ENCODE assay signal across 9 cellular contexts in genomic region chr11:108220721-108221346, GRCh38. TPM values are rescaled to one million over a fixed set of nuclear protein-coding genes. Genes with fewer than 3 reads are reported as not detected.
DNase-seq lines count a peak whose midpoint lies in the region; ATAC-seq, FAIRE-seq and TF ChIP-seq lines count a peak whose summit lies in the region.
"Had no signal": no experiment of that assay in that cellular context is flagged by ENCODE, and none has a peak within 500 bp of the region (broad histone marks: within the 10 kb centered on the region; RNA-seq: fewer than 3 reads in every experiment).

No MANE protein-coding gene starts in this region.

- peak overlapping the region; percentile 99 for H3K4me3 ChIP-seq in epithelial cell of esophagus (ENCODE audit: low read length)
- H3K4me3 ChIP-seq in pancreas, result peak overlapping the region in 3 of 4 donors; percentile 49 to 75 (median 57)

- no peak for FAIRE-seq in pancreas (lab: Jason Lieb, UNC)

- peaks cover 6 to 27% (median 20%) of the 10 kb centered on the region in 3 donors for H3K4me1 ChIP-seq in pancreas

- intact Hi-C loops in pancreas (cut with DNase I), result no loop called here

- H3K36me3 ChIP-seq in pancreas, result no peaks in the 10 kb centered on the region

- H3K27me3 ChIP-seq in pancreas, result no peaks in the 10 kb centered on the region

- DNase-seq in ELR (ENCODE audit: low read depth) (peak; percentile 19), NCI-H69 (lab: John Stamatoyannopoulos, UW) (peak; percentile 21), epithelial cell of esophagus (ENCODE audit: low read depth) (no peak), pancreas (no peak), kidney glomerular epithelial cell (lab: John Stamatoyannopoulos, UW) (no peak), NCI-H446 (lab: John Stamatoyannopoulos, UW) (no peak), GM20000 (ENCODE audit: low spot score) (no peak)
- no peak for DNase-seq in activated naive CD4-positive, alpha-beta T cell treated with anti-CD3 and anti-CD28 coated beads, Interleukin-2, amount 50 U/mL, for 16 hours
- DNase-seq: NCI-H1436 had no signal

- no peaks in the 10 kb centered on the region for H3K9me3 ChIP-seq in pancreas

- TF ChIP-seq CTCF in epithelial cell of esophagus (IDR thresholded peaks at IDR 0.05; ENCODE audit: insufficient read depth, low read depth, low read length, missing control alignments), result no peak
- no peak for TF ChIP-seq CTCF in pancreas (IDR thresholded peaks at IDR 0.05)
- no peak for TF ChIP-seq CTCF in GM20000 (IDR thresholded peaks at IDR 0.05; ENCODE audit: extremely low read depth, missing control alignments)

- 44 to 45% methylated on average over 5 of the region's 5 CpGs for WGBS in pancreas, 2 donors

- peak overlapping the region in 2 of 4 donors; percentile 43 to 95 for H3K27ac ChIP-seq in pancreas

- no peak for ATAC-seq in pancreas

RNA-seq across cellular contexts. Expression of gene NPAT, which starts 1.6 kb away (rescaled TPM):
- total RNA-seq in pancreas, result 1 to 10 TPM; 3.9 to 10.0 (median 5.2) TPM
- polyA plus RNA-seq in pancreas, result 1 to 10 TPM; 1.4 to 2.3 TPM

RNA-seq across cellular contexts. Expression of gene ATM, which starts 2.0 kb away (rescaled TPM):
- total RNA-seq in pancreas, result 10 to 100 TPM; 34.4 to 68.6 (median 45.6) TPM
- 10 to 100 TPM; 19.3 to 24.6 TPM for polyA plus RNA-seq in pancreas

Comparison
In these comparisons a context has a peak if more than half of its experiments do, and no peak if none do; other contexts are left out.
1. DNase-seq: peak in ELR (single experiment) and NCI-H69 (single experiment); none in epithelial cell of esophagus (single experiment), pancreas (0 of 6), kidney glomerular epithelial cell (single experiment), activated naive CD4-positive, alpha-beta T cell treated with anti-CD3 and anti-CD28 coated beads, Interleukin-2, amount 50 U/mL, for 16 hours (single experiment), NCI-H446 (0 of 2) and GM20000 (single experiment).